8 cellular contexts compared by ENCODE assay signal in genomic region chr15:40928975-40929729, GRCh38. TPM values are rescaled to one million over a fixed set of nuclear protein-coding genes. Genes with fewer than 3 reads are reported as not detected.
DNase-seq lines count a peak whose midpoint lies in the region; ATAC-seq and TF ChIP-seq lines count a peak whose summit lies in the region.

Gene DLL4, plus strand, starts transcription at chr15:40929340. Its CDS starts 329 bp downstream, at chr15:40929669.

- peaks cover 61% of the 10 kb centered on the region for H3K27me3 ChIP-seq in DND-41 (ENCODE audit: insufficient read depth, low read length, poor library complexity)

- H3K27ac ChIP-seq in DND-41 (ENCODE audit: low read length) = no peak within 1 kb of the TSS

- no peak within 1 kb of the TSS; a peak in 1 of 4 replicates for H3K4me3 ChIP-seq in DND-41 (ENCODE audit: low read depth in 1 of 2, low read length in 2 of 2)

- H3K27me3 Mint-ChIP-seq in brain (peaks cover 96% of the 10 kb centered on the region), immature natural killer cell (ENCODE audit: low read depth in 3 of 3) (peaks cover 14 to 30% (median 25%) of the 10 kb centered on the region in 3 donors)

- no peaks in the 10 kb centered on the region for H3K9me3 ChIP-seq in DND-41 (ENCODE audit: insufficient read depth, low read length, severe bottlenecking)

- peak within 1 kb of the TSS; percentile 85 to 94 (median 89) for H3K4me3 Mint-ChIP-seq in brain
- H3K4me3 Mint-ChIP-seq in immature natural killer cell = peak within 1 kb of the TSS; percentile 69 to 83 (median 81)

- H4K20me1 ChIP-seq in DND-41 (ENCODE audit: insufficient read depth, low read length) = peaks cover 45% of the 10 kb centered on the region

- H3K79me2 ChIP-seq in DND-41 (ENCODE audit: insufficient read depth, low read length) = no peaks in the 10 kb centered on the region

- peaks cover 53% of the 10 kb centered on the region for H3K4me1 Mint-ChIP-seq in brain
- peaks cover 58% of the 10 kb centered on the region in 2 donors for H3K4me1 Mint-ChIP-seq in immature natural killer cell

- ATAC-seq in DND-41 (ENCODE audit: insufficient read depth, low read depth) (no peak), GM18861 (IDR thresholded peaks at IDR 0.05; ENCODE audit: unreplicated experiment) (no peak)

- peak within 1 kb of the TSS; percentile 62 for H3K4me2 ChIP-seq in DND-41 (ENCODE audit: insufficient read depth, low read length)

- H2AFZ ChIP-seq in DND-41 (ENCODE audit: low read depth, low read length) = no peak within 1 kb of the TSS

- no peaks in the 10 kb centered on the region for H3K36me3 Mint-ChIP-seq in brain
- peaks cover 0 to 4% (median 0%) of the 10 kb centered on the region in 3 donors for H3K36me3 Mint-ChIP-seq in immature natural killer cell

- H3K9ac ChIP-seq in DND-41 (ENCODE audit: low read depth, low read length) = no peak within 1 kb of the TSS

- H3K4me1 ChIP-seq in DND-41 (ENCODE audit: insufficient read depth, low read length) = peaks cover 48% of the 10 kb centered on the region

- DNase-seq in DND-41 (no peak), Kasumi-1 (lab: John Stamatoyannopoulos, UW) (peak; percentile 27 to 56), RKO (ENCODE audit: low spot score) (peak; percentile 89), immature natural killer cell (peak in 1 of 3 donors; percentile 20), amniotic stem cell (lab: John Stamatoyannopoulos, UW) (no peak)
- peak; percentile 24 for DNase-seq in stimulated activated CD4-positive, alpha-beta T cell treated with anti-CD3 and anti-CD28 coated beads, Interleukin-2, amount 100 ng/mL, for 4 hours (ENCODE audit: low read depth)

- TF ChIP-seq CTCF in DND-41 (IDR thresholded peaks at IDR 0.05; ENCODE audit: borderline replicate concordance, extremely low read depth, low read length, poor library complexity, severe bottlenecking) = no peak
- TF ChIP-seq CTCF in brain (conservative IDR thresholded peaks at IDR 0.05) = peak; percentile 2 to 8

- peak within 1 kb of the TSS in 3 of 5 experiments; percentile 36 to 67 (median 56) for H3K27ac Mint-ChIP-seq in brain
- H3K27ac Mint-ChIP-seq in immature natural killer cell = no peak within 1 kb of the TSS

- H3K9me3 Mint-ChIP-seq in brain (peaks cover 0 to 13% (median 0%) of the 10 kb centered on the region in 5 experiments), immature natural killer cell (no peaks in the 10 kb centered on the region)

- H3K36me3 ChIP-seq in DND-41 (ENCODE audit: insufficient read depth, low read length) = no peaks in the 10 kb centered on the region

RNA-seq across cellular contexts. Expression of gene DLL4, which starts in this region (rescaled TPM):
- polyA plus RNA-seq in brain (ENCODE audit: insufficient read depth, low read depth, low replicate concordance) = 6.8 TPM
- polyA plus RNA-seq in immature natural killer cell = not detected

Comparison
In these comparisons a context has a peak if more than half of its experiments do, and no peak if none do; other contexts are left out.
1. DNase-seq: peak in Kasumi-1 (2 of 2), RKO (single experiment) and stimulated activated CD4-positive, alpha-beta T cell treated with anti-CD3 and anti-CD28 coated beads, Interleukin-2, amount 100 ng/mL, for 4 hours (single experiment); none in DND-41 (single experiment) and amniotic stem cell (single experiment).
2. H3K27ac Mint-ChIP-seq: peak in brain (3 of 5); none in immature natural killer cell (0 of 6).